8 cellular contexts compared by ENCODE assay signal in the genomic region with DNA sequence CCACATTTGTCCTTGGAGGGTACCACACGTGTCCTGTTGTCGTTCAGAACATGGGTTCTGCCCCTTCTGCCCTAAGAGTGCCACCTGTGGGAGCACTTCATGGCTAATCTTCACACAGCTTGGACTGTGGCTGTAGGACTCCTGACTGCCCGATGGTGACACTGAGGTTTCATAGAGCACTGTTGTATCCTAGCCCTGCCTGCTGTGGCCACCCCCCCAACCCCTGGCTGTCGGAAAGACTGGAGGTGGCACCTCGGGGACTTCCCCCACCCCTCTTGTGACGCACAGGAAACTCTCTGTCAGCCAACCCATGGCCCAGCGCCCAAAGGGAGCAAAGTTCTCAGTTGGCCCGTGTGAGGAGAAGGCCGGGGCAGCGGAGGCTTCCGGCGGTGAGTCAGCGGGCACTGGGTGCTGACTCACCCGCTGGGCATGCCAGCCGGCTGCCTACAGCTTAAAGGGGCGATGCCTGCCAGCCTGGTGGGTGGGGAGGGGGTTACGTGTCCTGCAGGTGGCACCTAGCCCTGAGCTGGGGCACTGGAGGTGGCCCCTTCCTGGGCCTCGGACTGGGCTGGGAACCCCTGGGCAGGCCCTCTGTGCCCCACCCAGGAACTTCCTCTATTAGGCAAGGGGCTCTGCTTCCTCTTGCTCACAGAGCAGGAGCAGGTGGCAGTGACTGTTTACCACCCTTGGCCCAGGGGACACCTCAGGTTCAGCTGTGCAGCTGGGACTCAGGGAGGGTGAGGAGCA. TPM values are rescaled to one million over a fixed set of nuclear protein-coding genes. Genes with fewer than 3 reads are reported as not detected.
DNase-seq lines count a peak whose midpoint lies in the region; ATAC-seq, FAIRE-seq and TF ChIP-seq lines count a peak whose summit lies in the region.

No MANE protein-coding gene starts in this region.

- TF ChIP-seq CTCF in right atrium auricular region (IDR thresholded peaks at IDR 0.05): no peak

- peaks cover 20% of the 10 kb centered on the region for H3K36me3 ChIP-seq in BLaER1
- no peaks in the 10 kb centered on the region for H3K36me3 ChIP-seq in HUES64 (ENCODE audit: insufficient read depth, low read length)
- peaks cover 12% of the 10 kb centered on the region for H3K36me3 ChIP-seq in adipocyte (ENCODE audit: control insufficient read depth, insufficient read depth, low read length, severe bottlenecking)
- H3K36me3 ChIP-seq in right atrium auricular region: no peaks in the 10 kb centered on the region
- H3K36me3 ChIP-seq in small intestine (ENCODE audit: control insufficient read depth in 2 of 2, insufficient read depth in 2 of 2, low read length in 2 of 2): peaks cover 0 to 3% of the 10 kb centered on the region in 2 donors

- WGBS in HUES64: 83% methylated on average over 18 of the region's 18 CpGs
- WGBS in small intestine, 3 donors: 0 to 8% (median 0%) methylated on average over 18 of the region's 18 CpGs

- H3K4me3 ChIP-seq in BLaER1: peak overlapping the region; percentile 95
- H3K4me3 ChIP-seq in HUES64 (ENCODE audit: low read length): no peak overlapping the region
- H3K4me3 ChIP-seq in adipocyte (ENCODE audit: low read length): peak overlapping the region; percentile 97
- peak overlapping the region; percentile 28 to 94 for H3K4me3 ChIP-seq in right atrium auricular region
- H3K4me3 ChIP-seq in small intestine (ENCODE audit: low read depth in 1 of 2, low read length in 2 of 2): peak overlapping the region in 1 of 2 donors; percentile 95

- no peaks in the 10 kb centered on the region for H3K9me3 ChIP-seq in BLaER1
- peaks cover 4% of the 10 kb centered on the region; the same call in 1 of the 2 replicates for H3K9me3 ChIP-seq in HUES64 (ENCODE audit: insufficient read depth, low read depth, low read length)
- H3K9me3 ChIP-seq in adipocyte (ENCODE audit: control insufficient read depth, low read length): no peaks in the 10 kb centered on the region
- H3K9me3 ChIP-seq in right atrium auricular region: no peaks in the 10 kb centered on the region
- no peaks in the 10 kb centered on the region for H3K9me3 ChIP-seq in small intestine (ENCODE audit: control insufficient read depth, low read depth)

- peak overlapping the region; percentile 97 for H3K27ac ChIP-seq in BLaER1
- no peak overlapping the region for H3K27ac ChIP-seq in HUES64 (ENCODE audit: low read depth, low read length)
- H3K27ac ChIP-seq in right atrium auricular region: peak overlapping the region; percentile 95 to 97
- H3K27ac ChIP-seq in small intestine (ENCODE audit: low read depth in 1 of 2, low read length in 1 of 2): peak overlapping the region; percentile 91 to 92

- H3K27me3 ChIP-seq in BLaER1: peaks cover 12% of the 10 kb centered on the region
- H3K27me3 ChIP-seq in HUES64 (ENCODE audit: insufficient read depth, low read length): peaks cover 12% of the 10 kb centered on the region
- no peaks in the 10 kb centered on the region for H3K27me3 ChIP-seq in adipocyte (replicated peaks; ENCODE audit: control insufficient read depth, insufficient read depth, low read length)
- no peaks in the 10 kb centered on the region for H3K27me3 ChIP-seq in right atrium auricular region
- H3K27me3 ChIP-seq in small intestine (ENCODE audit: control insufficient read depth in 2 of 2, insufficient read depth in 2 of 2, low read length in 2 of 2): no peaks in the 10 kb centered on the region

- H4K20me1 ChIP-seq in BLaER1: peaks cover 92% of the 10 kb centered on the region

- peaks cover 75% of the 10 kb centered on the region for H3K4me1 ChIP-seq in BLaER1
- peaks cover 18% of the 10 kb centered on the region for H3K4me1 ChIP-seq in HUES64 (ENCODE audit: insufficient read depth, low read length)
- H3K4me1 ChIP-seq in adipocyte (ENCODE audit: control insufficient read depth, insufficient read depth, low read length): peaks cover 50% of the 10 kb centered on the region
- peaks cover 0 to 76% of the 10 kb centered on the region in 2 donors for H3K4me1 ChIP-seq in right atrium auricular region
- H3K4me1 ChIP-seq in small intestine (ENCODE audit: control insufficient read depth in 2 of 2, insufficient read depth in 1 of 2, low read depth in 1 of 2, low read length in 1 of 2): peaks cover 9 to 15% of the 10 kb centered on the region in 2 donors

- ATAC-seq in GM19452 (IDR thresholded peaks at IDR 0.05; ENCODE audit: unreplicated experiment): peak; percentile 41

- no peak for FAIRE-seq in small intestine (lab: Jason Lieb, UNC)

- peak; percentile 98 for DNase-seq in SW480 (ENCODE audit: low spot score)
- peak; percentile 96 for DNase-seq in adipocyte (ENCODE audit: low read depth)
- DNase-seq in right atrium auricular region (ENCODE audit: low spot score): peak; percentile 100
- peak; percentile 100 for DNase-seq in small intestine
- no peak for DNase-seq in NCI-H146 treated with DMSO at 0.1 percent for 48 hours (lab: John Stamatoyannopoulos, UW; ENCODE audit: unreplicated experiment)

- H3K9ac ChIP-seq in BLaER1 (peak overlapping the region; percentile 88), HUES64 (ENCODE audit: low read depth, low read length) (peak overlapping the region; percentile 37; the same call in 1 of the 2 replicates), adipocyte (ENCODE audit: low read length) (peak overlapping the region; percentile 95)

- peak overlapping the region; percentile 100 for H3K4me2 ChIP-seq in BLaER1

RNA-seq across cellular contexts. Expression of a gene that starts 3.4 kb away (rescaled TPM):
- polyA plus RNA-seq in HUES64 (2013, experiment 1 of 2): 22.3 TPM
- polyA plus RNA-seq in HUES64 (2013, experiment 2 of 2): 24.4 TPM
- total RNA-seq in right atrium auricular region: 10 to 100 TPM; 37.8 to 43.8 TPM
- 10 to 100 TPM; 49.7 to 98.2 (median 97.8) TPM for polyA plus RNA-seq in small intestine

RNA-seq across cellular contexts. Expression of a gene that starts 34.7 kb away (rescaled TPM):
- 7.9 TPM for polyA plus RNA-seq in HUES64 (2013, experiment 1 of 2)
- 8.5 TPM for polyA plus RNA-seq in HUES64 (2013, experiment 2 of 2)
- 10 to 100 TPM; 15.4 to 17.0 TPM for total RNA-seq in right atrium auricular region
- 1 to 10 TPM; 2.4 to 2.9 (median 2.8) TPM for polyA plus RNA-seq in small intestine

Comparison
In these comparisons a context has a peak if more than half of its experiments do, and no peak if none do; other contexts are left out.
1. H3K9ac ChIP-seq: peak in every context shown above with its lines; median percentile 95 in adipocyte; 88 in BLaER1; 37 in HUES64.